6 cellular contexts compared by ENCODE assay signal in genomic region chr5:2608391-2608790, GRCh38.
"Had no signal": no experiment of that assay in that cellular context is flagged by ENCODE, and none has a peak within 500 bp of the region (broad histone marks: within the 10 kb centered on the region; RNA-seq: fewer than 3 reads in every experiment).

No MANE protein-coding gene starts in this region.

- H3K4me3 ChIP-seq: K562 had no signal

- H3K36me3 Mint-ChIP-seq: IgD-negative memory B cell had no signal

- H3K27ac ChIP-seq: HL-60 had no signal

- H3K27me3 Mint-ChIP-seq: IgD-negative memory B cell had no signal

- H3K27ac Mint-ChIP-seq: IgD-negative memory B cell had no signal

- DNase-seq: IMR-90, KBM-7 had no signal

- ATAC-seq: HepG2, K562 had no signal

- H3K4me3 Mint-ChIP-seq: IgD-negative memory B cell had no signal
